In genomic region chrX:141158084-141158483, GRCh38 we compare ENCODE assay signal across 26 cellular contexts.
"Had no signal": no experiment of that assay in that cellular context is flagged by ENCODE, and none has a peak within 500 bp of the region (broad histone marks: within the 10 kb centered on the region; RNA-seq: fewer than 3 reads in every experiment).

No MANE protein-coding gene starts in this region.

- H3K27ac Mint-ChIP-seq: nephron; stimulated activated naive B cell treated with anti-CD40 and anti-IgM and Interleukin-4, amounts not matched to agents 10 μg/mL and 1 μg/mL and 100 μg/mL, for 72 hours; stimulated activated naive CD8-positive, alpha-beta T cell treated with anti-CD3 and anti-CD28 coated beads, Interleukin-15, Interleukin-2, amounts not matched to agents 100 ng/mL and 50 ng/mL, for 24 hours; type B pancreatic cell had no signal

- H3K4me3 Mint-ChIP-seq: naive thymus-derived CD8-positive, alpha-beta T cell; nephron; neural crest cell; stimulated activated naive B cell treated with anti-CD40 and anti-IgM and Interleukin-4, amounts not matched to agents 10 μg/mL and 1 μg/mL and 100 μg/mL, for 72 hours; stimulated activated naive CD8-positive, alpha-beta T cell treated with anti-CD3 and anti-CD28 coated beads, Interleukin-15, Interleukin-2, amounts not matched to agents 100 ng/mL and 50 ng/mL, for 24 hours; type B pancreatic cell had no signal

- H3K27me3 Mint-ChIP-seq: naive thymus-derived CD8-positive, alpha-beta T cell; stimulated activated naive B cell treated with anti-CD40 and anti-IgM and Interleukin-4, amounts not matched to agents 10 μg/mL and 1 μg/mL and 100 μg/mL, for 72 hours; stimulated activated naive CD8-positive, alpha-beta T cell treated with anti-CD3 and anti-CD28 coated beads, Interleukin-15, Interleukin-2, amounts not matched to agents 100 ng/mL and 50 ng/mL, for 24 hours; type B pancreatic cell had no signal

- ATAC-seq: left colon; left lung; lower lobe of right lung; naive thymus-derived CD8-positive, alpha-beta T cell; pancreas; right cardiac atrium; sciatic nerve; stimulated activated naive B cell treated with anti-CD40 and anti-IgM and Interleukin-4, amounts not matched to agents 10 μg/mL and 1 μg/mL and 100 μg/mL, for 72 hours had no signal

- H3K4me1 Mint-ChIP-seq: naive thymus-derived CD8-positive, alpha-beta T cell; nephron had no signal

- DNase-seq: hippocampal formation; kidney; left colon; left lung; lower lobe of right lung; mammary epithelial cell; mesenchymal stem cell; naive thymus-derived CD8-positive, alpha-beta T cell; nucleus accumbens; pancreas; posterior cingulate gyrus; retina; right cardiac atrium; spleen; stimulated activated CD4-positive, alpha-beta T cell treated with anti-CD3 and anti-CD28 coated beads, Interleukin-1b, Interleukin-23, amount 100 ng/mL, for 48 hours; stimulated activated CD4-positive, alpha-beta T cell treated with anti-CD3 and anti-CD28 coated beads, Interleukin-2, amount 100 ng/mL, for 48 hours; stimulated activated CD4-positive, alpha-beta T cell treated with anti-CD3 and anti-CD28 coated beads, Interleukin-4, amount 100 ng/mL, for 4 hours; stimulated activated CD8-positive, alpha-beta memory T cell treated with anti-CD3 and anti-CD28 coated beads, Interleukin-4, amount 100 ng/mL, for 48 hours; stimulated activated naive B cell treated with anti-CD40 and anti-IgM and Interleukin-4, amounts not matched to agents 10 μg/mL and 1 μg/mL and 100 μg/mL, for 72 hours; substantia nigra; uterus had no signal
